Comparison of ENCODE assay signal across 8 cellular contexts in genomic region chr14:45133683-45134050, GRCh38. TPM values are rescaled to one million over a fixed set of nuclear protein-coding genes. Genes with fewer than 3 reads are reported as not detected.
DNase-seq lines count a peak whose midpoint lies in the region; ATAC-seq and TF ChIP-seq lines count a peak whose summit lies in the region.

No MANE protein-coding gene starts in this region.

- peaks cover 1% of the 10 kb centered on the region for H3K4me1 ChIP-seq in urinary bladder (ENCODE audit: insufficient read depth)

- H3K4me3 Mint-ChIP-seq in activated naive CD4-positive, alpha-beta T cell treated with anti-CD3 and anti-CD28 coated beads for 36 hours = peak overlapping the region; percentile 99
- H3K4me3 Mint-ChIP-seq in memory B cell = peak overlapping the region; percentile 93

- H3K27ac ChIP-seq in urinary bladder (ENCODE audit: low read depth) = peak overlapping the region; percentile 65

- H3K36me3 ChIP-seq in urinary bladder (ENCODE audit: insufficient read depth) = no peaks in the 10 kb centered on the region

- no peaks in the 10 kb centered on the region for H3K9me3 Mint-ChIP-seq in activated naive CD4-positive, alpha-beta T cell treated with anti-CD3 and anti-CD28 coated beads for 36 hours
- H3K9me3 Mint-ChIP-seq in memory B cell = no peaks in the 10 kb centered on the region

- DNase-seq in activated naive CD4-positive, alpha-beta T cell treated with anti-CD3 and anti-CD28 coated beads for 36 hours = no peak
- no peak for DNase-seq in activated naive CD4-positive, alpha-beta T cell treated with anti-CD3 and anti-CD28 coated beads, Interleukin-2, amount 50 U/mL, for 16 hours
- DNase-seq in cardiac fibroblast (ENCODE audit: low read depth in 2 of 2) (no peak), memory B cell (ENCODE audit: low spot score in 2 of 2) (no peak), CD1c-positive myeloid dendritic cell (ENCODE audit: extremely low spot score) (no peak)

- intact Hi-C loops in activated naive CD4-positive, alpha-beta T cell treated with anti-CD3 and anti-CD28 coated beads for 36 hours (cut with micrococcal nuclease) = loop anchor here (1.0 kb wide), 7 partner anchors 19 to 236 kb away; partner anchors contain the start of genes MIS18BP1, PRPF39 and TOGARAM1

- H3K36me3 Mint-ChIP-seq in activated naive CD4-positive, alpha-beta T cell treated with anti-CD3 and anti-CD28 coated beads for 36 hours (ENCODE audit: low read depth) = peaks cover 5% of the 10 kb centered on the region
- H3K36me3 Mint-ChIP-seq in memory B cell = no peaks in the 10 kb centered on the region

- peak overlapping the region; percentile 98 for H3K27ac Mint-ChIP-seq in activated naive CD4-positive, alpha-beta T cell treated with anti-CD3 and anti-CD28 coated beads for 36 hours
- peak overlapping the region; percentile 95 for H3K27ac Mint-ChIP-seq in memory B cell

- TF ChIP-seq CTCF in cardiac fibroblast (IDR thresholded peaks at IDR 0.05; ENCODE audit: low read depth, low read length) = no peak

- WGBS in urinary bladder = under 1% methylated on average over 9 of the region's 9 CpGs

- no peaks in the 10 kb centered on the region for H3K27me3 Mint-ChIP-seq in activated naive CD4-positive, alpha-beta T cell treated with anti-CD3 and anti-CD28 coated beads for 36 hours (ENCODE audit: low read depth)
- no peaks in the 10 kb centered on the region for H3K27me3 Mint-ChIP-seq in memory B cell

- H3K4me1 Mint-ChIP-seq in activated naive CD4-positive, alpha-beta T cell treated with anti-CD3 and anti-CD28 coated beads for 36 hours (ENCODE audit: low read depth) = peaks cover 32% of the 10 kb centered on the region
- peaks cover 18% of the 10 kb centered on the region for H3K4me1 Mint-ChIP-seq in memory B cell

- H3K4me3 ChIP-seq in cardiac fibroblast (replicated peaks in 1 of 2; ENCODE audit: low read depth in 2 of 2, low read length in 2 of 2) (peak overlapping the region; percentile 75 to 78), urinary bladder (ENCODE audit: low read depth, low read length) (peak overlapping the region; percentile 60)

- CTCF ChIA-PET in activated naive CD4-positive, alpha-beta T cell treated with anti-CD3 and anti-CD28 coated beads for 36 hours (lab: Charles Lee) = interaction anchor here (1.0 kb wide), 1 partner anchor 120 kb away, joined by 3 read pairs; no protein-coding TSS in a partner anchor

- ATAC-seq in memory B cell (ENCODE audit: low read depth) (no peak), HG02678 (IDR thresholded peaks at IDR 0.05; ENCODE audit: unreplicated experiment) (no peak), HG03342 (IDR thresholded peaks at IDR 0.05; ENCODE audit: unreplicated experiment) (no peak)

RNA-seq across cellular contexts. Expression of gene FKBP3, which starts 0.6 kb away (rescaled TPM):
- total RNA-seq in activated naive CD4-positive, alpha-beta T cell treated with anti-CD3 and anti-CD28 coated beads for 36 hours = 10 to 100 TPM; 47.6 to 50.8 TPM
- 53.9 TPM for total RNA-seq in urinary bladder
- 51.0 TPM for polyA plus RNA-seq in urinary bladder

RNA-seq across cellular contexts. Expression of gene FANCM, which starts 2.1 kb away (rescaled TPM):
- 10 to 100 TPM; 15.3 to 16.3 TPM for total RNA-seq in activated naive CD4-positive, alpha-beta T cell treated with anti-CD3 and anti-CD28 coated beads for 36 hours
- total RNA-seq in urinary bladder = 23.3 TPM
- 2.2 TPM for polyA plus RNA-seq in urinary bladder

RNA-seq across cellular contexts. Expression of gene PRPF39, which starts 49.8 kb away (rescaled TPM):
- 10 to 100 TPM; 32.0 to 35.6 TPM for total RNA-seq in activated naive CD4-positive, alpha-beta T cell treated with anti-CD3 and anti-CD28 coated beads for 36 hours
- total RNA-seq in urinary bladder = 75.7 TPM
- 15.7 TPM for polyA plus RNA-seq in urinary bladder
